24 cellular contexts compared by ENCODE assay signal in the genomic region with DNA sequence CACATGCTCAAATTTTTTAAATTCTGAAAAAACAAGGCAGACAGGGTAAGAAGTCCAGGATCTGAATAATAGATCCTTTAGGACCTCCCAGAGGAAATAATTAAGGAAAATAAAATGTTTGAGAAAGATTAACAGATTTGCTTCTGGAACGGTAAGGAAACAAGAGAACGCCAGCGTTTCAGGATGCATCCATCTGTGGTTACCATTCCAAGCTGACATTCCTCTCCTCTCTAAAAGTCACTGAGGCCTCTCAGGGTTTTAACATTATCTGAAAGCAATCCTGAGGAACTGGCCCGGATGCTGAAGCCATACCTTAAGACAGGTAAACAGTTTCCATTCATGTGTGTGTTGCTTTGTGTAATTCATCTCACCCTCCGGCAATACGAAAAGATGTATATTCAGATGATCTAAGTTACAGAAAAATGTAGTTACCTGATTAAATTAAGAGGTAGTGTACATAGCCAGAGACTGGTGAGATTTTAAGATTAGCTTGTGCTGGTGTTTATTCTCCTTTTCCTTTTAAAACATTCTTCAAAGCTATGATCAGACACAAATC.
DNase-seq lines count a peak whose midpoint lies in the region; ATAC-seq, FAIRE-seq and TF ChIP-seq lines count a peak whose summit lies in the region.
"Had no signal": no experiment of that assay in that cellular context is flagged by ENCODE, and none has a peak within 500 bp of the region (broad histone marks: within the 10 kb centered on the region; RNA-seq: fewer than 3 reads in every experiment).

No MANE protein-coding gene starts in this region.

- no peak overlapping the region for H3K23ac ChIP-seq in trophoblast cell (ENCODE audit: low read length)

- POLR2A ChIA-PET in SK-N-SH (lab: Yijun Ruan, JAX) = interaction anchor here (0.6 kb wide), 1 partner anchor 11 kb away, joined by 3 read pairs; no protein-coding TSS in a partner anchor

- intact Hi-C loops in esophagus squamous epithelium (cut with DNase I) = no loop called here

- no peak for DNase-seq in SK-N-SH
- no peak for DNase-seq in astrocyte (ENCODE audit: low read depth)
- peak; percentile 52 for DNase-seq in left kidney (ENCODE audit: low read depth, low spot score)
- peak; percentile 74 to 90 for DNase-seq in trophoblast cell
- no peak for DNase-seq in NCI-H510A treated with DMSO at 0.1 percent for 48 hours (lab: John Stamatoyannopoulos, UW)
- DNase-seq in DMS153 treated with DMSO at 0.1 percent for 48 hours (lab: John Stamatoyannopoulos, UW; ENCODE audit: unreplicated experiment) = no peak
- no peak for DNase-seq in esophagus squamous epithelium (lab: John Stamatoyannopoulos, UW)
- DNase-seq: Calu3, DND-41, NCI-H1048, NCI-H1417 treated with DMSO at 0.1 percent for 48 hours, NCI-H1694 treated with DMSO at 0.1 percent for 48 hours, NCI-H2081, NCI-H226, NCI-H510A, SHP77 had no signal

- TF ChIP-seq EP300 in SK-N-SH (IDR thresholded peaks at IDR 0.05; ENCODE audit: borderline replicate concordance in 1 of 2, low read depth in 1 of 2, low read length in 1 of 2) = no peak

- H3K4me1 Mint-ChIP-seq in astrocyte (ENCODE audit: low read depth, unreplicated experiment) = peaks cover 12% of the 10 kb centered on the region

- TF ChIP-seq POLR2A in esophagus squamous epithelium (IDR thresholded peaks at IDR 0.05) = no peak

- H3K4me3 ChIP-seq in SK-N-SH (ENCODE audit: low read depth in 2 of 2, low read length in 1 of 2) (no peak overlapping the region), astrocyte (ENCODE audit: insufficient read depth, low read depth, low read length) (no peak overlapping the region), trophoblast cell (ENCODE audit: low read depth, low read length) (no peak overlapping the region), esophagus squamous epithelium (no peak overlapping the region)

- no peak overlapping the region for H3K14ac ChIP-seq in trophoblast cell (ENCODE audit: low read length)

- FAIRE-seq in astrocyte (lab: Jason Lieb, UNC) = no peak
- FAIRE-seq: GM19239, H54 had no signal

- H2BK120ac ChIP-seq in trophoblast cell (ENCODE audit: insufficient read depth, low read length, poor library complexity) = no peak overlapping the region

- H3K9me3 ChIP-seq in SK-N-SH (no peaks in the 10 kb centered on the region), astrocyte (ENCODE audit: insufficient read depth, low read depth, low read length) (no peaks in the 10 kb centered on the region), trophoblast cell (ENCODE audit: insufficient read depth, low read depth, low read length) (no peaks in the 10 kb centered on the region), esophagus squamous epithelium (no peaks in the 10 kb centered on the region)

- no peak overlapping the region for H2AFZ ChIP-seq in SK-N-SH (ENCODE audit: low read depth)
- no peak overlapping the region for H2AFZ ChIP-seq in astrocyte (ENCODE audit: low read depth, low read length)
- H2AFZ ChIP-seq in trophoblast cell (ENCODE audit: insufficient read depth, low read length, poor library complexity) = no peak overlapping the region

- peaks cover 7% of the 10 kb centered on the region for H3K79me1 ChIP-seq in trophoblast cell (ENCODE audit: low read length)

- no peaks in the 10 kb centered on the region for H3K9me3 Mint-ChIP-seq in astrocyte (ENCODE audit: unreplicated experiment)

- H3K27ac ChIP-seq in SK-N-SH (ENCODE audit: low read depth in 2 of 2, low read length in 1 of 2) (no peak overlapping the region), astrocyte (ENCODE audit: low read depth, low read length) (no peak overlapping the region), trophoblast cell (ENCODE audit: low read depth, low read length) (no peak overlapping the region), esophagus squamous epithelium (no peak overlapping the region)
- H3K27ac ChIP-seq: 22Rv1, C4-2B, HL-60, RWPE1 had no signal

- CTCF ChIA-PET in SK-N-SH (lab: Yijun Ruan, JAX) = interaction anchor here (1.8 to 2.1 kb wide), 2 partner anchors 28 to 425 kb away, joined by 4 to 9 read pairs; no protein-coding TSS in a partner anchor

- no peak for TF ChIP-seq RAD21 in SK-N-SH (IDR thresholded peaks at IDR 0.05; ENCODE audit: low read length)

- H3K4me3 Mint-ChIP-seq in astrocyte (ENCODE audit: unreplicated experiment) = no peak overlapping the region
- H3K4me3 Mint-ChIP-seq: B cell had no signal

- H3K79me2 ChIP-seq in SK-N-SH (ENCODE audit: insufficient read depth) (no peaks in the 10 kb centered on the region), astrocyte (ENCODE audit: insufficient read depth, low read length) (no peaks in the 10 kb centered on the region), trophoblast cell (ENCODE audit: control insufficient read depth, insufficient read depth, low read length, poor library complexity) (no peaks in the 10 kb centered on the region)

- peak overlapping the region; percentile 27 for H3K27ac Mint-ChIP-seq in astrocyte (ENCODE audit: unreplicated experiment)
- H3K27ac Mint-ChIP-seq: B cell had no signal

- H4K8ac ChIP-seq in trophoblast cell (ENCODE audit: low read depth, low read length) = no peak overlapping the region

- no peak overlapping the region for H2BK5ac ChIP-seq in trophoblast cell (ENCODE audit: low read depth, low read length, poor library complexity)

- no peak overlapping the region for H2AK5ac ChIP-seq in trophoblast cell (ENCODE audit: low read length)

- no peak for ATAC-seq in SK-N-SH treated with all-trans-retinoic acid at 6 μM for 48 hours

- no peak overlapping the region for H3K18ac ChIP-seq in trophoblast cell (ENCODE audit: low read length)

- WGBS in SK-N-SH (ENCODE audit: low lambda C conversion rate) = 85% methylated on average over 6 of the region's 6 CpGs
- WGBS in trophoblast cell (ENCODE audit: extremely low coverage, insufficient coverage, insufficient read length) = no CpG with 5 or more reads among the region's 6 CpGs
- WGBS in esophagus squamous epithelium, 2 donors = 65 to 76% methylated on average over 6 of the region's 6 CpGs

- H3F3A ChIP-seq in SK-N-SH (replicated peaks; ENCODE audit: insufficient read depth) = peaks cover 15% of the 10 kb centered on the region

- H3K4me2 ChIP-seq in SK-N-SH (no peak overlapping the region), astrocyte (ENCODE audit: low read length) (no peak overlapping the region), trophoblast cell (ENCODE audit: low read length) (no peak overlapping the region)

- no peaks in the 10 kb centered on the region for H3K9me2 ChIP-seq in SK-N-SH

- H3K36me3 Mint-ChIP-seq in astrocyte (ENCODE audit: low read depth, unreplicated experiment) = no peaks in the 10 kb centered on the region

- H3K4me1 ChIP-seq in SK-N-SH (ENCODE audit: control insufficient read depth in 1 of 2, insufficient read depth in 2 of 2, low read depth in 1 of 2, low read length in 1 of 2) = peaks cover 0 to 8% of the 10 kb centered on the region in 2 experiments; a peak in 2 of 4 replicates
- peaks cover 16% of the 10 kb centered on the region for H3K4me1 ChIP-seq in astrocyte (ENCODE audit: insufficient read depth, low read length)
- H3K4me1 ChIP-seq in trophoblast cell (ENCODE audit: control insufficient read depth in 1 of 2, insufficient read depth in 2 of 2, low read length in 2 of 2) = peaks cover 4 to 7% of the 10 kb centered on the region in 2 experiments
- H3K4me1 ChIP-seq in esophagus squamous epithelium = peaks cover 3 to 23% (median 4%) of the 10 kb centered on the region in 3 donors

- H4K20me1 ChIP-seq in SK-N-SH (ENCODE audit: insufficient read depth) = no peaks in the 10 kb centered on the region
- H4K20me1 ChIP-seq in astrocyte (ENCODE audit: insufficient read depth, low read length) = no peaks in the 10 kb centered on the region

- H3K36me3 ChIP-seq in SK-N-SH (replicated peaks in 1 of 2; ENCODE audit: control insufficient read depth in 1 of 2, insufficient read depth in 2 of 2, low read length in 1 of 2) (no peaks in the 10 kb centered on the region), astrocyte (ENCODE audit: insufficient read depth, low read length) (no peaks in the 10 kb centered on the region), trophoblast cell (ENCODE audit: control insufficient read depth in 1 of 2, insufficient read depth in 2 of 2, low read length in 2 of 2) (no peaks in the 10 kb centered on the region), esophagus squamous epithelium (no peaks in the 10 kb centered on the region)

- H3K9ac ChIP-seq in SK-N-SH (no peak overlapping the region), astrocyte (ENCODE audit: low read length) (no peak overlapping the region), trophoblast cell (ENCODE audit: low read length) (no peak overlapping the region)

- H4K91ac ChIP-seq in trophoblast cell (ENCODE audit: low read depth, low read length) = no peak overlapping the region

- no peaks in the 10 kb centered on the region for H3K27me3 Mint-ChIP-seq in astrocyte (ENCODE audit: low read depth, unreplicated experiment)
- H3K27me3 Mint-ChIP-seq: B cell had no signal

- TF ChIP-seq CTCF in SK-N-SH (IDR thresholded peaks at IDR 0.05) (no peak), astrocyte (IDR thresholded peaks at IDR 0.05; ENCODE audit: insufficient read depth, low read depth, low read length) (no peak), esophagus squamous epithelium (IDR thresholded peaks at IDR 0.05) (no peak)

- no peaks in the 10 kb centered on the region for H3K27me3 ChIP-seq in SK-N-SH (ENCODE audit: insufficient read depth)
- H3K27me3 ChIP-seq in astrocyte (ENCODE audit: insufficient read depth, low read length) = peaks cover 4% of the 10 kb centered on the region
- H3K27me3 ChIP-seq in trophoblast cell (ENCODE audit: insufficient read depth, low read length) = no peaks in the 10 kb centered on the region
- H3K27me3 ChIP-seq in esophagus squamous epithelium = no peaks in the 10 kb centered on the region

- no peak overlapping the region for H3K4ac ChIP-seq in trophoblast cell (ENCODE audit: low read depth, low read length)

- no peak overlapping the region for H2BK12ac ChIP-seq in trophoblast cell (ENCODE audit: low read length)

- H4K12ac ChIP-seq in trophoblast cell (ENCODE audit: low read depth, low read length) = no peak overlapping the region

TF ChIP-seq in SK-N-SH treated with all-trans-retinoic acid at 6 μM for 48 hours, 23 proteins besides CTCF, POLR2A, EP300 and RAD21:
- TF ChIP-seq ZFP3 (CRISPR knock-in tag; IDR thresholded peaks at IDR 0.05) (no peak), ISL1 (CRISPR knock-in tag; IDR thresholded peaks at IDR 0.05) (peak; percentile 47; the same call in 1 of the 2 replicates)

Comparison
In these comparisons a context has a peak if more than half of its experiments do, and no peak if none do; other contexts are left out.
1. DNase-seq: peak in left kidney (single experiment) and trophoblast cell (2 of 2); none in SK-N-SH (single experiment), astrocyte (single experiment), NCI-H510A treated with DMSO at 0.1 percent for 48 hours (single experiment), DMS153 treated with DMSO at 0.1 percent for 48 hours (single experiment) and esophagus squamous epithelium (single experiment).